ENCODE assay signal across 8 cellular contexts in genomic region chr3:69439683-69440270, GRCh38. TPM values are rescaled to one million over a fixed set of nuclear protein-coding genes. Genes with fewer than 3 reads are reported as not detected.
DNase-seq lines count a peak whose midpoint lies in the region; ATAC-seq, FAIRE-seq and TF ChIP-seq lines count a peak whose summit lies in the region.

No MANE protein-coding gene starts in this region.

- CTCF ChIA-PET in K562 (lab: Yijun Ruan, JAX; ENCODE audit: low intra/inter-chr PET ratio) = no interaction called here

- no TSS peak for BruUV-seq in K562 (replicated peaks; lab: Mats Ljungman, UMichigan)

- TF ChIP-seq EP300 in K562 (IDR thresholded peaks at IDR 0.05; ENCODE audit: low read length) = no peak

- POLR2A ChIA-PET in K562 (lab: Yijun Ruan, JAX) = no interaction called here

- no peak for TF ChIP-seq POLR2A in K562 (conservative IDR thresholded peaks at IDR 0.05)

- H3K4me1 ChIP-seq in K562 (replicated peaks in 1 of 2; ENCODE audit: control insufficient read depth in 2 of 2, insufficient read depth in 2 of 2, low read length in 2 of 2) = no peaks in the 10 kb centered on the region

- no peaks in the 10 kb centered on the region for H3K27me3 ChIP-seq in K562 (ENCODE audit: control insufficient read depth in 2 of 2, insufficient read depth in 2 of 2, low read length in 2 of 2)

- no peaks in the 10 kb centered on the region for H3K36me3 ChIP-seq in K562 (ENCODE audit: control insufficient read depth, insufficient read depth, low read length)

- no peak for ATAC-seq in K562

- H3K4me2 ChIP-seq in K562 (ENCODE audit: insufficient read depth, low read length) = no peak overlapping the region

- no peaks in the 10 kb centered on the region for H4K20me1 ChIP-seq in K562 (replicated peaks; ENCODE audit: control insufficient read depth, insufficient read depth, low read length)

- H3K9ac ChIP-seq in K562 (ENCODE audit: insufficient read depth in 1 of 2, low read depth in 2 of 2, low read length in 2 of 2) = no peak overlapping the region

- peak in 1 of 2 experiments; percentile 19; a peak in 1 of 4 replicates for TF ChIP-seq RAD21 in K562 (CRISPR knock-in tag; conservative IDR thresholded peaks at IDR 0.05 in 1 of 2, IDR thresholded peaks at IDR 0.05 in 1 of 2)

- peak; percentile 40 to 57 for DNase-seq in AML-193 (lab: John Stamatoyannopoulos, UW)
- DNase-seq in HCEC 1CT = peak; percentile 25
- peak in 1 of 4 experiments; percentile 3 for DNase-seq in K562 (ENCODE audit: extremely low read depth in 1 of 4, low spot score in 3 of 4)
- DNase-seq in kidney tubule cell (ENCODE audit: low spot score) = peak; percentile 45
- DNase-seq in SIG-M5 (lab: John Stamatoyannopoulos, UW) = no peak
- DNase-seq in effector CD8-positive, alpha-beta T cell (lab: John Stamatoyannopoulos, UW) = no peak
- no peak for DNase-seq in activated gamma-delta T cell treated with Interleukin-2 at 50 U/mL for 16 hours
- DNase-seq in NCI-H1092 treated with DMSO at 0.1 percent for 48 hours (lab: John Stamatoyannopoulos, UW) = no peak

- H3K9me3 ChIP-seq in K562 (replicated peaks; ENCODE audit: control insufficient read depth, insufficient read depth, low read depth, low read length) = no peaks in the 10 kb centered on the region

- no peak overlapping the region for H3K4me3 ChIP-seq in K562

- no peak for FAIRE-seq in K562 (lab: Jason Lieb, UNC)

- H3K79me2 ChIP-seq in K562 (ENCODE audit: control insufficient read depth, insufficient read depth, low read length) = no peaks in the 10 kb centered on the region

- intact Hi-C loops in K562 (cut with micrococcal nuclease) = loop anchor here (10.0 kb wide), 1 partner anchor 235 kb away; no protein-coding TSS in a partner anchor

- no peaks in the 10 kb centered on the region for H3K9me1 ChIP-seq in K562 (ENCODE audit: control insufficient read depth, insufficient read depth, low read length)

- no peak overlapping the region for H3K27ac ChIP-seq in K562 (ENCODE audit: extremely low read depth, low read depth, low read length)

- WGBS in K562 (ENCODE audit: insufficient coverage, low coverage, missing lambda C conversion rate) = 0% methylated on average over 1 of the region's 1 CpG

- TF ChIP-seq CTCF in K562 (IDR thresholded peaks at IDR 0.05 in 2 of 3, conservative IDR thresholded peaks at IDR 0.05 in 1 of 3; ENCODE audit: insufficient read depth in 2 of 3, low read depth in 1 of 3, low read length in 3 of 3) = peak; percentile 17 to 44 (median 35); a peak in 3 of 6 replicates

- no peak overlapping the region for H2AFZ ChIP-seq in K562 (ENCODE audit: low read depth, low read length)

- in situ Hi-C loops in K562 (cut with MboI) = no loop called here

TF ChIP-seq in K562, 482 proteins besides CTCF, POLR2A, EP300 and RAD21:
- TF ChIP-seq SMC3 (conservative IDR thresholded peaks at IDR 0.05; ENCODE audit: insufficient read depth, low read depth, low read length) = 0 out of 2 replicates have a peak, but pooled peaks have one; percentile 6
- no peak for TF ChIP-seq BRD4 (IDR thresholded peaks at IDR 0.05)
- no peak for TF ChIP-seq IRF1 (CRISPR knock-in tag; IDR thresholded peaks at IDR 0.05; ENCODE audit: borderline replicate concordance)
- TF ChIP-seq ZNF354B (CRISPR knock-in tag; IDR thresholded peaks at IDR 0.05) = no peak

RNA-seq across cellular contexts. Expression of gene FRMD4B, which starts 53.9 kb away (rescaled TPM):
- not detected in 2 replicates for total RNA-seq in K562 (2011; cell fraction: chromatin; rRNA removed; ENCODE audit: low replicate concordance)
- total RNA-seq in K562 (2011; cell fraction: nucleolus; rRNA removed) = not detected in 2 replicates
- total RNA-seq in K562 (2011; cell fraction: nucleoplasm; rRNA removed) = 0.53 TPM in 1 of 2 replicates, not detected in the other
- total RNA-seq in K562 (2014; rRNA removed) (0.05 and 0.12 TPM in 2 replicates), K562 (2014; rRNA removed; fragmentation: Illumina TruSeq; extraction: Trizol) (0.03 TPM in 1 of 2 replicates, not detected in the other), K562 (2015; rRNA removed; fragmentation: Illumina TruSeq; extraction: Trizol) (0.04 TPM in 2 replicates), K562 (2021) (0.09 and 0.25 TPM in 2 replicates)
- polyA plus RNA-seq in K562 (2011; rRNA removed) (not detected in 2 replicates), K562 (2014; fragmentation: Illumina TruSeq; extraction: Trizol) (0.03 TPM in 2 replicates), K562 (2014; fragmentation: Nextera tagmentation; extraction: Ambion mirVana) (under 1 TPM in 1 of 2 experiments, not detected in 1; 0.04 TPM), K562 (2014; rRNA removed) (0.03 and 0.30 TPM in 2 replicates)
- polyA plus RNA-seq in K562 (2011; cell fraction: cytosol; rRNA removed) = 0.01 TPM in 1 of 2 replicates, not detected in the other
- not detected in 2 replicates for polyA plus RNA-seq in K562 (2011; cell fraction: nucleus; rRNA removed)
- 0.08 and 0.28 TPM in 2 replicates for polyA plus RNA-seq in K562 (2012)
- polyA minus RNA-seq in K562 (2011; rRNA and poly(A)+ RNA removed) = not detected in 2 replicates
- polyA minus RNA-seq in K562 (2011; cell fraction: cytosol; rRNA and poly(A)+ RNA removed) = not detected in 2 replicates
- not detected in 2 replicates for polyA minus RNA-seq in K562 (2011; cell fraction: nucleus; rRNA and poly(A)+ RNA removed)

Comparison
In these comparisons a context has a peak if more than half of its experiments do, and no peak if none do; other contexts are left out.
1. DNase-seq: peak in AML-193 (2 of 2), HCEC 1CT (single experiment) and kidney tubule cell (single experiment); none in SIG-M5 (single experiment), effector CD8-positive, alpha-beta T cell (single experiment), activated gamma-delta T cell treated with Interleukin-2 at 50 U/mL for 16 hours (single experiment) and NCI-H1092 treated with DMSO at 0.1 percent for 48 hours (single experiment).